Comparison of ENCODE assay signal across 8 cellular contexts in the genomic region with DNA sequence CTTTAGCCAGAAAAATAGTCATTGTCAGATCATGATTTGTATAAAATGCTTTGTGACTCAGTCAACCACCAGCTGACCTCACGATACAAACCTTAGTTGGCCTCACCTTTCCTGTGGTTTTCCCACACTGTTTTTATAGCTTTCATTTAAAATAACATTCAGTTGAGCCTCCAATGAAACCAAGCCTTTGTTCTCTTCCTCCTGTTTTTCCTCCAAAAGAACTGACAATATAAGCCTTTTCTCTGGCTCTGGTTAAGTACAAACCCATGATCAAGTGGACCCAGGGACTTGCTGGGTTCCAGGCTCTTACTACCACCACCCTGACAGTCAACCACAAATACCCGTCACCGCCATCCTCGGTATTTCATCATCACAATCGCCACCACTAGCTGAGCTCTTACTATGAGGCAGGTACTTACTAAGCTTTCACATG.
DNase-seq lines count a peak whose midpoint lies in the region; ATAC-seq, FAIRE-seq and TF ChIP-seq lines count a peak whose summit lies in the region.
"Had no signal": no experiment of that assay in that cellular context is flagged by ENCODE, and none has a peak within 500 bp of the region (broad histone marks: within the 10 kb centered on the region; RNA-seq: fewer than 3 reads in every experiment).

No MANE protein-coding gene starts in this region.

- H3K4me3 ChIP-seq in NB4 (ENCODE audit: low read depth, low read length) (no peak overlapping the region), K562 (no peak overlapping the region), skeletal muscle cell (ENCODE audit: low read depth, low read length) (no peak overlapping the region)

- H3K9ac ChIP-seq in K562 (ENCODE audit: insufficient read depth in 1 of 2, low read depth in 2 of 2, low read length in 2 of 2): no peak overlapping the region

- TF ChIP-seq POLR2A in NB4 (IDR thresholded peaks at IDR 0.05; ENCODE audit: extremely low read depth, insufficient read length) (no peak), K562 (conservative IDR thresholded peaks at IDR 0.05) (no peak)

- H4K20me1 ChIP-seq in K562 (replicated peaks; ENCODE audit: control insufficient read depth, insufficient read depth, low read length): no peaks in the 10 kb centered on the region

- in situ Hi-C loops in K562 (cut with MboI) (no loop called here), KBM-7 (cut with MboI; ENCODE audit: low pct_unique_long_range_greater_than_20kb, low sequenced_read_pairs) (no loop called here)

- H3K36me3 ChIP-seq in K562 (ENCODE audit: control insufficient read depth, insufficient read depth, low read length): no peaks in the 10 kb centered on the region

- no TSS peak for BruUV-seq in K562 (replicated peaks; lab: Mats Ljungman, UMichigan)

- TF ChIP-seq RAD21 in K562 (CRISPR knock-in tag; conservative IDR thresholded peaks at IDR 0.05 in 1 of 2, IDR thresholded peaks at IDR 0.05 in 1 of 2): no peak

- no peaks in the 10 kb centered on the region for H3K79me2 ChIP-seq in K562 (ENCODE audit: control insufficient read depth, insufficient read depth, low read length)

- H3K4me1 ChIP-seq in K562 (replicated peaks in 1 of 2; ENCODE audit: control insufficient read depth in 2 of 2, insufficient read depth in 2 of 2, low read length in 2 of 2): no peaks in the 10 kb centered on the region

- TF ChIP-seq CTCF in NB4 (IDR thresholded peaks at IDR 0.05; ENCODE audit: low read depth, low read length): no peak
- TF ChIP-seq CTCF in K562 (IDR thresholded peaks at IDR 0.05 in 2 of 3, conservative IDR thresholded peaks at IDR 0.05 in 1 of 3; ENCODE audit: insufficient read depth in 2 of 3, low read depth in 1 of 3, low read length in 3 of 3): no peak

- H2AFZ ChIP-seq in K562 (ENCODE audit: low read depth, low read length): no peak overlapping the region

- peak; percentile 21; the same call in 1 of the 3 replicates for ATAC-seq in K562
- ATAC-seq in GM21619 (IDR thresholded peaks at IDR 0.05; ENCODE audit: unreplicated experiment): no peak

- no peaks in the 10 kb centered on the region for H3K9me3 ChIP-seq in K562 (replicated peaks; ENCODE audit: control insufficient read depth, insufficient read depth, low read depth, low read length)

- 0% methylated on average over 5 of the region's 5 CpGs for WGBS in K562 (ENCODE audit: insufficient coverage, low coverage, missing lambda C conversion rate)

- CTCF ChIA-PET in K562 (lab: Yijun Ruan, JAX; ENCODE audit: low intra/inter-chr PET ratio): no interaction called here

- DNase-seq in GM04503 (ENCODE audit: low read depth): peak; percentile 39
- peak; percentile 80 for DNase-seq in NB4 (ENCODE audit: low read depth)
- DNase-seq in K562 (ENCODE audit: extremely low read depth in 1 of 4, low spot score in 3 of 4): no peak
- DNase-seq in skeletal muscle cell (ENCODE audit: low read depth): peak; percentile 35
- no peak for DNase-seq in occipital lobe (lab: John Stamatoyannopoulos, UW)
- DNase-seq in KBM-7: no peak
- DNase-seq: NCI-H187 had no signal

- intact Hi-C loops in K562 (cut with micrococcal nuclease): no loop called here

- no peaks in the 10 kb centered on the region for H3K9me1 ChIP-seq in K562 (ENCODE audit: control insufficient read depth, insufficient read depth, low read length)

- peaks cover 7 to 15% of the 10 kb centered on the region in 2 experiments; a peak in 4 of 5 replicates for H3K27me3 ChIP-seq in K562 (ENCODE audit: control insufficient read depth in 2 of 2, insufficient read depth in 2 of 2, low read length in 2 of 2)

- no peak overlapping the region for H3K27ac ChIP-seq in K562 (ENCODE audit: extremely low read depth, low read depth, low read length)

- POLR2A ChIA-PET in K562 (lab: Yijun Ruan, JAX): interaction anchor here (0.6 to 0.9 kb wide), 2 partner anchors 13 to 15 kb away, joined by 3 read pairs; no protein-coding TSS in a partner anchor

- FAIRE-seq in K562 (lab: Jason Lieb, UNC): no peak

- no peak overlapping the region for H3K4me2 ChIP-seq in K562 (ENCODE audit: insufficient read depth, low read length)

- no peak for TF ChIP-seq EP300 in K562 (IDR thresholded peaks at IDR 0.05; ENCODE audit: low read length)

TF ChIP-seq in K562, 482 proteins besides CTCF, POLR2A, EP300 and RAD21:
- TF ChIP-seq, protein P1, sequence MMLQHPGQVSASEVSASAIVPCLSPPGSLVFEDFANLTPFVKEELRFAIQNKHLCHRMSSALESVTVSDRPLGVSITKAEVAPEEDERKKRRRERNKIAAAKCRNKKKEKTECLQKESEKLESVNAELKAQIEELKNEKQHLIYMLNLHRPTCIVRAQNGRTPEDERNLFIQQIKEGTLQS (IDR thresholded peaks at IDR 0.05): peak; percentile 86
- TF ChIP-seq, protein P1 (CRISPR knock-in tag; conservative IDR thresholded peaks at IDR 0.05): no peak
- TF ChIP-seq ELF4 (CRISPR knock-in tag; IDR thresholded peaks at IDR 0.05) (no peak), CEBPG (CRISPR knock-in tag; IDR thresholded peaks at IDR 0.05) (0 out of 2 replicates have a peak, but pooled peaks have one; percentile 27), CEBPG (tag; conservative IDR thresholded peaks at IDR 0.05 in 1 of 2, IDR thresholded peaks at IDR 0.05 in 1 of 2) (peak; percentile 73 to 87), CEBPB (tag; IDR thresholded peaks at IDR 0.05) (peak; percentile 71), PPARD (CRISPR knock-in tag; IDR thresholded peaks at IDR 0.05) (no peak)
TF ChIP-seq in K562: peak in this region for 3.

Comparison
In these comparisons a context has a peak if more than half of its experiments do, and no peak if none do; other contexts are left out.
1. DNase-seq: peak in GM04503 (single experiment), NB4 (single experiment) and skeletal muscle cell (single experiment); none in K562 (0 of 4), occipital lobe (single experiment) and KBM-7 (single experiment).